1 cellular context compared by ENCODE assay signal in genomic region chr1:114780344-114781226, GRCh38.
TF ChIP-seq lines count a peak whose summit lies in the region.

SIKE1 (minus strand) TSS chr1:114780685; CDS start chr1:114780607, 78 bp downstream.

TF ChIP-seq in HepG2, 621 proteins besides CTCF, POLR2A, EP300 and RAD21 (continued from another document and continues in another):
- TF ChIP-seq TRAFD1 (CRISPR knock-in tag; IDR thresholded peaks at IDR 0.05; ENCODE audit: borderline replicate concordance) = no peak; the same call in 1 of the 2 replicates
- no peak for TF ChIP-seq GTF2F1 (IDR thresholded peaks at IDR 0.05; ENCODE audit: low read length)
- peak; percentile 69; the same call in 1 of the 2 replicates for TF ChIP-seq ZBTB3 (CRISPR knock-in tag; IDR thresholded peaks at IDR 0.05; ENCODE audit: borderline replicate concordance, low read depth)
- TF ChIP-seq SMAD9 (CRISPR knock-in tag; IDR thresholded peaks at IDR 0.05) = peak; percentile 22; the same call in 1 of the 2 replicates
- TF ChIP-seq ZNF234 (CRISPR knock-in tag; conservative IDR thresholded peaks at IDR 0.05) = no peak
- TF ChIP-seq ZNF274 (CRISPR knock-in tag; IDR thresholded peaks at IDR 0.05) = peak; percentile 68
- TF ChIP-seq FOSL1 (CRISPR knock-in tag; IDR thresholded peaks at IDR 0.05; ENCODE audit: borderline replicate concordance) = no peak
- TF ChIP-seq, protein P1, sequence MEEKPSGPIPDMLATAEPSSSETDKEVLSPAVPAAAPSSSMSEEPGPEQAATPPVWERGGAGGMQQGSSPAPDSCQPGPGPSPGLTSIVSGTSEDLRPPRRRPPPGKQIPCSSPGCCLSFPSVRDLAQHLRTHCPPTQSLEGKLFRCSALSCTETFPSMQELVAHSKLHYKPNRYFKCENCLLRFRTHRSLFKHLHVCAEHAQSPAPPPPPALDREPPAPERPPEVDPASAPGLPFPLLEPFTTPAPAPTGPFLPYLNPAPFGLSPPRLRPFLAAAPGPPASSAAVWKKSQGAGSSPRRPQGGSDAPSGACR (CRISPR knock-in tag; IDR thresholded peaks at IDR 0.05) = peak; percentile 88
- peak; percentile 81 for TF ChIP-seq ZNF792 (CRISPR knock-in tag; IDR thresholded peaks at IDR 0.05)
- TF ChIP-seq ZNF235 (CRISPR knock-in tag; IDR thresholded peaks at IDR 0.05; ENCODE audit: borderline replicate concordance) = no peak; the same call in 1 of the 2 replicates
- no peak for TF ChIP-seq ZNF775 (CRISPR knock-in tag; IDR thresholded peaks at IDR 0.05; ENCODE audit: borderline replicate concordance)
- TF ChIP-seq ZNF207 (IDR thresholded peaks at IDR 0.05; ENCODE audit: borderline replicate concordance) = no peak
- no peak for TF ChIP-seq DDIT3 (CRISPR knock-in tag; IDR thresholded peaks at IDR 0.05)
- TF ChIP-seq CREB1 (IDR thresholded peaks at IDR 0.05) = peak; percentile 79
- peak; percentile 98 for TF ChIP-seq CREB1 (CRISPR knock-in tag; IDR thresholded peaks at IDR 0.05)
- peak; percentile 63 for TF ChIP-seq BHLHE40 (IDR thresholded peaks at IDR 0.05; ENCODE audit: low read length)
- peak; percentile 42 for TF ChIP-seq ZNF777 (CRISPR knock-in tag; IDR thresholded peaks at IDR 0.05)
- TF ChIP-seq HOXA9 (CRISPR knock-in tag; IDR thresholded peaks at IDR 0.05; ENCODE audit: borderline replicate concordance) = no peak
- TF ChIP-seq TOE1 (CRISPR knock-in tag; IDR thresholded peaks at IDR 0.05) = no peak
- peak; percentile 83 for TF ChIP-seq ASH2L (IDR thresholded peaks at IDR 0.05; ENCODE audit: insufficient read length, low read depth, low read length)
- 0 out of 2 replicates have a peak, but pooled peaks have one; percentile 37 for TF ChIP-seq BORCS8-MEF2B (CRISPR knock-in tag; IDR thresholded peaks at IDR 0.05)
- TF ChIP-seq SATB2 (CRISPR knock-in tag; IDR thresholded peaks at IDR 0.05) = no peak
- TF ChIP-seq XBP1 (CRISPR knock-in tag; IDR thresholded peaks at IDR 0.05) = no peak
- TF ChIP-seq FOXK1 (CRISPR knock-in tag; IDR thresholded peaks at IDR 0.05; ENCODE audit: borderline replicate concordance, low read depth) = peak; percentile 80
- TF ChIP-seq, protein P2, sequence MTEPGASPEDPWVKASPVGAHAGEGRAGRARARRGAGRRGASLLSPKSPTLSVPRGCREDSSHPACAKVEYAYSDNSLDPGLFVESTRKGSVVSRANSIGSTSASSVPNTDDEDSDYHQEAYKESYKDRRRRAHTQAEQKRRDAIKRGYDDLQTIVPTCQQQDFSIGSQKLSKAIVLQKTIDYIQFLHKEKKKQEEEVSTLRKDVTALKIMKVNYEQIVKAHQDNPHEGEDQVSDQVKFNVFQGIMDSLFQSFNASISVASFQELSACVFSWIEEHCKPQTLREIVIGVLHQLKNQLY (CRISPR knock-in tag; IDR thresholded peaks at IDR 0.05) = no peak
- TF ChIP-seq HOXD1 (CRISPR knock-in tag; IDR thresholded peaks at IDR 0.05) = no peak
- no peak for TF ChIP-seq ISX (CRISPR knock-in tag; conservative IDR thresholded peaks at IDR 0.05)
- peak; percentile 92 for TF ChIP-seq TAF1 (CRISPR knock-in tag; IDR thresholded peaks at IDR 0.05)
- TF ChIP-seq, protein P3, sequence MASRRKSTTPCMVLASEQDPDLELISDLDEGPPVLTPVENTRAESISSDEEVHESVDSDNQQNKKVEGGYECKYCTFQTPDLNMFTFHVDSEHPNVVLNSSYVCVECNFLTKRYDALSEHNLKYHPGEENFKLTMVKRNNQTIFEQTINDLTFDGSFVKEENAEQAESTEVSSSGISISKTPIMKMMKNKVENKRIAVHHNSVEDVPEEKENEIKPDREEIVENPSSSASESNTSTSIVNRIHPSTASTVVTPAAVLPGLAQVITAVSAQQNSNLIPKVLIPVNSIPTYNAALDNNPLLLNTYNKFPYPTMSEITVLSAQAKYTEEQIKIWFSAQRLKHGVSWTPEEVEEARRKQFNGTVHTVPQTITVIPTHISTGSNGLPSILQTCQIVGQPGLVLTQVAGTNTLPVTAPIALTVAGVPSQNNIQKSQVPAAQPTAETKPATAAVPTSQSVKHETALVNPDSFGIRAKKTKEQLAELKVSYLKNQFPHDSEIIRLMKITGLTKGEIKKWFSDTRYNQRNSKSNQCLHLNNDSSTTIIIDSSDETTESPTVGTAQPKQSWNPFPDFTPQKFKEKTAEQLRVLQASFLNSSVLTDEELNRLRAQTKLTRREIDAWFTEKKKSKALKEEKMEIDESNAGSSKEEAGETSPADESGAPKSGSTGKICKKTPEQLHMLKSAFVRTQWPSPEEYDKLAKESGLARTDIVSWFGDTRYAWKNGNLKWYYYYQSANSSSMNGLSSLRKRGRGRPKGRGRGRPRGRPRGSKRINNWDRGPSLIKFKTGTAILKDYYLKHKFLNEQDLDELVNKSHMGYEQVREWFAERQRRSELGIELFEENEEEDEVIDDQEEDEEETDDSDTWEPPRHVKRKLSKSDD (CRISPR knock-in tag; IDR thresholded peaks at IDR 0.05; ENCODE audit: low read depth) = peak; percentile 72; the same call in 1 of the 2 replicates
- peak; percentile 85; the same call in 1 of the 2 replicates for TF ChIP-seq ZNF34 (CRISPR knock-in tag; IDR thresholded peaks at IDR 0.05; ENCODE audit: borderline replicate concordance)
- peak; percentile 86 for TF ChIP-seq ARNT2 (CRISPR knock-in tag; IDR thresholded peaks at IDR 0.05; ENCODE audit: low read depth)
- no peak for TF ChIP-seq ZNF354B (CRISPR knock-in tag; IDR thresholded peaks at IDR 0.05)
- no peak for TF ChIP-seq TCF7L2 (IDR thresholded peaks at IDR 0.05; ENCODE audit: low read depth, low read length)
- no peak for TF ChIP-seq TCF7 (IDR thresholded peaks at IDR 0.05; ENCODE audit: low read depth)
- TF ChIP-seq ZNF253 (CRISPR knock-in tag; IDR thresholded peaks at IDR 0.05; ENCODE audit: borderline replicate concordance) = no peak
- TF ChIP-seq DMAP1 (CRISPR knock-in tag; IDR thresholded peaks at IDR 0.05) = peak; percentile 89
- TF ChIP-seq GABPB1 (CRISPR knock-in tag; IDR thresholded peaks at IDR 0.05) = peak; percentile 98
- no peak for TF ChIP-seq ZFP36L2 (CRISPR knock-in tag; IDR thresholded peaks at IDR 0.05)
- peak; percentile 42; the same call in 1 of the 2 replicates for TF ChIP-seq PITX1 (CRISPR knock-in tag; IDR thresholded peaks at IDR 0.05)
- no peak for TF ChIP-seq ZNF567 (CRISPR knock-in tag; IDR thresholded peaks at IDR 0.05; ENCODE audit: borderline replicate concordance)
- TF ChIP-seq NR3C1 (CRISPR knock-in tag; IDR thresholded peaks at IDR 0.05) = no peak
- TF ChIP-seq ZNF773 (CRISPR knock-in tag; IDR thresholded peaks at IDR 0.05; ENCODE audit: borderline replicate concordance) = no peak
- TF ChIP-seq SETDB1 (CRISPR knock-in tag; IDR thresholded peaks at IDR 0.05; ENCODE audit: borderline replicate concordance) = no peak
- TF ChIP-seq GTF3A (CRISPR knock-in tag; conservative IDR thresholded peaks at IDR 0.05) = 0 out of 2 replicates have a peak, but pooled peaks have one; percentile 85
- TF ChIP-seq SIX4 (CRISPR knock-in tag; IDR thresholded peaks at IDR 0.05) = 0 out of 2 replicates have a peak, but pooled peaks have one; percentile 29
- no peak for TF ChIP-seq SNRNP70 (IDR thresholded peaks at IDR 0.05; ENCODE audit: low read depth, low read length)
- no peak for TF ChIP-seq ZNF850 (CRISPR knock-in tag; conservative IDR thresholded peaks at IDR 0.05)
- TF ChIP-seq GABPA (IDR thresholded peaks at IDR 0.05; ENCODE audit: low read depth, low read length) = peak; percentile 60
- peak; percentile 96 for TF ChIP-seq GABPA (CRISPR knock-in tag; IDR thresholded peaks at IDR 0.05; ENCODE audit: low read depth)
- TF ChIP-seq ETV6 (CRISPR knock-in tag; conservative IDR thresholded peaks at IDR 0.05) = peak; percentile 65; the same call in 1 of the 2 replicates
- no peak for TF ChIP-seq DNMT1 (CRISPR knock-in tag; IDR thresholded peaks at IDR 0.05)
- TF ChIP-seq HNRNPUL1 (IDR thresholded peaks at IDR 0.05; ENCODE audit: low read depth, low read length) = no peak
- TF ChIP-seq ZNF225 (CRISPR knock-in tag; IDR thresholded peaks at IDR 0.05) = no peak
- TF ChIP-seq RFXANK (CRISPR knock-in tag; IDR thresholded peaks at IDR 0.05) = no peak
- no peak for TF ChIP-seq ZNF333 (CRISPR knock-in tag; IDR thresholded peaks at IDR 0.05; ENCODE audit: borderline replicate concordance)
- peak in 1 of 2 experiments; percentile 85; a peak in 2 of 4 replicates for TF ChIP-seq KLF16 (CRISPR knock-in tag; IDR thresholded peaks at IDR 0.05)
- TF ChIP-seq ADNP (CRISPR knock-in tag; IDR thresholded peaks at IDR 0.05) = no peak
- TF ChIP-seq HDAC2 (CRISPR knock-in tag; IDR thresholded peaks at IDR 0.05) = peak; percentile 92
- no peak for TF ChIP-seq TBP (CRISPR knock-in tag; IDR thresholded peaks at IDR 0.05)
- no peak for TF ChIP-seq ZNF577 (CRISPR knock-in tag; IDR thresholded peaks at IDR 0.05; ENCODE audit: borderline replicate concordance, low read depth)
- TF ChIP-seq NR0B2 (CRISPR knock-in tag; IDR thresholded peaks at IDR 0.05) = no peak
- no peak for TF ChIP-seq SRF (IDR thresholded peaks at IDR 0.05; ENCODE audit: low read depth, low read length)
- peak; percentile 80; the same call in 1 of the 2 replicates for TF ChIP-seq KLF6 (CRISPR knock-in tag; IDR thresholded peaks at IDR 0.05)
- TF ChIP-seq GATAD2A (CRISPR knock-in tag; IDR thresholded peaks at IDR 0.05) = peak; percentile 66
- peak; percentile 24; the same call in 1 of the 2 replicates for TF ChIP-seq ZFP1 (CRISPR knock-in tag; IDR thresholded peaks at IDR 0.05)
- no peak; the same call in 1 of the 2 replicates for TF ChIP-seq ZNF879 (CRISPR knock-in tag; IDR thresholded peaks at IDR 0.05)
- TF ChIP-seq ZNF547 (CRISPR knock-in tag; IDR thresholded peaks at IDR 0.05) = peak; percentile 39; the same call in 1 of the 2 replicates
- TF ChIP-seq, protein P4, sequence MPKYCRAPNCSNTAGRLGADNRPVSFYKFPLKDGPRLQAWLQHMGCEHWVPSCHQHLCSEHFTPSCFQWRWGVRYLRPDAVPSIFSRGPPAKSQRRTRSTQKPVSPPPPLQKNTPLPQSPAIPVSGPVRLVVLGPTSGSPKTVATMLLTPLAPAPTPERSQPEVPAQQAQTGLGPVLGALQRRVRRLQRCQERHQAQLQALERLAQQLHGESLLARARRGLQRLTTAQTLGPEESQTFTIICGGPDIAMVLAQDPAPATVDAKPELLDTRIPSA (CRISPR knock-in tag; IDR thresholded peaks at IDR 0.05; ENCODE audit: borderline replicate concordance) = no peak
- peak; percentile 97 for TF ChIP-seq CREM (IDR thresholded peaks at IDR 0.05)
- peak; percentile 76 for TF ChIP-seq CREM (CRISPR knock-in tag; IDR thresholded peaks at IDR 0.05)
- no peak for TF ChIP-seq PCBP1 (IDR thresholded peaks at IDR 0.05; ENCODE audit: borderline replicate concordance, low read depth, low read length)
- TF ChIP-seq, protein P5, sequence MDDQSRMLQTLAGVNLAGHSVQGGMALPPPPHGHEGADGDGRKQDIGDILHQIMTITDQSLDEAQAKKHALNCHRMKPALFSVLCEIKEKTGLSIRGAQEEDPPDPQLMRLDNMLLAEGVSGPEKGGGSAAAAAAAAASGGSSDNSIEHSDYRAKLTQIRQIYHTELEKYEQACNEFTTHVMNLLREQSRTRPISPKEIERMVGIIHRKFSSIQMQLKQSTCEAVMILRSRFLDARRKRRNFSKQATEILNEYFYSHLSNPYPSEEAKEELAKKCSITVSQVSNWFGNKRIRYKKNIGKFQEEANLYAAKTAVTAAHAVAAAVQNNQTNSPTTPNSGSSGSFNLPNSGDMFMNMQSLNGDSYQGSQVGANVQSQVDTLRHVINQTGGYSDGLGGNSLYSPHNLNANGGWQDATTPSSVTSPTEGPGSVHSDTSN (CRISPR knock-in tag; IDR thresholded peaks at IDR 0.05; ENCODE audit: borderline replicate concordance) = no peak
- TF ChIP-seq ZNF678 (CRISPR knock-in tag; IDR thresholded peaks at IDR 0.05) = peak; percentile 74; the same call in 1 of the 2 replicates
- no peak for TF ChIP-seq ZKSCAN1 (IDR thresholded peaks at IDR 0.05; ENCODE audit: low read length)
- no peak for TF ChIP-seq PLSCR1 (CRISPR knock-in tag; IDR thresholded peaks at IDR 0.05; ENCODE audit: borderline replicate concordance)
- TF ChIP-seq ZNF670 (CRISPR knock-in tag; IDR thresholded peaks at IDR 0.05; ENCODE audit: borderline replicate concordance) = no peak
- TF ChIP-seq ZNF841 (CRISPR knock-in tag; IDR thresholded peaks at IDR 0.05; ENCODE audit: borderline replicate concordance) = no peak
- no peak for TF ChIP-seq KDM6A (CRISPR knock-in tag; IDR thresholded peaks at IDR 0.05; ENCODE audit: low read depth)
- TF ChIP-seq ARHGAP35 (CRISPR knock-in tag; IDR thresholded peaks at IDR 0.05; ENCODE audit: borderline replicate concordance) = no peak
- TF ChIP-seq ZNF713 (CRISPR knock-in tag; IDR thresholded peaks at IDR 0.05) = no peak
- TF ChIP-seq ZNF124 (CRISPR knock-in tag; IDR thresholded peaks at IDR 0.05) = peak; percentile 46; the same call in 1 of the 2 replicates
- no peak for TF ChIP-seq ZMYM3 (CRISPR knock-in tag; IDR thresholded peaks at IDR 0.05)
- TF ChIP-seq KDM5B (CRISPR knock-in tag; IDR thresholded peaks at IDR 0.05; ENCODE audit: borderline replicate concordance) = peak; percentile 84
- TF ChIP-seq MAFG (CRISPR knock-in tag; IDR thresholded peaks at IDR 0.05) = no peak
- peak; percentile 83; the same call in 1 of the 2 replicates for TF ChIP-seq MYC (CRISPR knock-in tag; IDR thresholded peaks at IDR 0.05; ENCODE audit: borderline replicate concordance)
